8 cellular contexts compared by ENCODE assay signal in genomic region chr17:7204335-7204734, GRCh38. TPM values are rescaled to one million over a fixed set of nuclear protein-coding genes. Genes with fewer than 3 reads are reported as not detected.
DNase-seq lines count a peak whose midpoint lies in the region; ATAC-seq and TF ChIP-seq lines count a peak whose summit lies in the region.

No MANE protein-coding gene starts in this region.

- ATAC-seq in SK-N-SH treated with all-trans-retinoic acid at 6 μM for 48 hours (no peak), GM21526 (IDR thresholded peaks at IDR 0.05; ENCODE audit: low FRiP score, unreplicated experiment) (no peak)

- no peak for TF ChIP-seq EP300 in SK-N-SH (IDR thresholded peaks at IDR 0.05; ENCODE audit: borderline replicate concordance in 1 of 2, low read depth in 1 of 2, low read length in 1 of 2)

- H3K4me1 ChIP-seq in SK-N-SH (ENCODE audit: control insufficient read depth in 1 of 2, insufficient read depth in 2 of 2, low read depth in 1 of 2, low read length in 1 of 2), result peaks cover 0 to 13% of the 10 kb centered on the region in 2 experiments; a peak in 2 of 4 replicates
- peaks cover 13% of the 10 kb centered on the region; the same call in 1 of the 2 replicates for H3K4me1 ChIP-seq in iPS-20b (ENCODE audit: insufficient read depth, low read length)

- H2AFZ ChIP-seq in SK-N-SH (ENCODE audit: low read depth), result no peak overlapping the region

- peak overlapping the region; percentile 39 to 47; a peak in 3 of 4 replicates for H3K4me3 ChIP-seq in SK-N-SH (ENCODE audit: low read depth in 2 of 2, low read length in 1 of 2)
- H3K4me3 ChIP-seq in iPS-20b (ENCODE audit: low read length), result peak overlapping the region; percentile 66; the same call in 1 of the 2 replicates

- WGBS in SK-N-SH (ENCODE audit: low lambda C conversion rate), result 64% methylated on average over 15 of the region's 15 CpGs

- POLR2A ChIA-PET in SK-N-SH (lab: Yijun Ruan, JAX), result interaction anchor here (1.1 kb wide), 1 partner anchor 15 kb away, joined by 3 read pairs; the partner anchor contains the start of genes ACADVL and DLG4

- H3K36me3 ChIP-seq in SK-N-SH (replicated peaks in 1 of 2; ENCODE audit: control insufficient read depth in 1 of 2, insufficient read depth in 2 of 2, low read length in 1 of 2) (peaks cover 20 to 28% of the 10 kb centered on the region in 2 experiments), iPS-20b (ENCODE audit: insufficient read depth, low read depth, low read length) (peaks cover 38% of the 10 kb centered on the region)

- H3K79me2 ChIP-seq in SK-N-SH (ENCODE audit: insufficient read depth), result peaks cover 15% of the 10 kb centered on the region

- CTCF ChIA-PET in SK-N-SH (lab: Yijun Ruan, JAX), result interaction anchor here (0.8 to 2.4 kb wide), 6 partner anchors 10 to 159 kb away, joined by 3 to 10 read pairs (median 4); no protein-coding TSS in a partner anchor

- DNase-seq in SK-N-SH, result peak; percentile 74
- DNase-seq in activated gamma-delta T cell (lab: John Stamatoyannopoulos, UW), result peak; percentile 32
- peak in 2 of 49 donors; percentile 46 to 56 for DNase-seq in substantia nigra (lab: John Stamatoyannopoulos, UW)
- DNase-seq in NCI-H345 treated with DMSO at 0.1 percent for 48 hours (lab: John Stamatoyannopoulos, UW; ENCODE audit: unreplicated experiment), result no peak
- no peak for DNase-seq in stimulated activated CD4-positive, alpha-beta T cell treated with anti-CD3 and anti-CD28 coated beads, Interleukin-2, amount 100 ng/mL, for 24 hours

- H4K20me1 ChIP-seq in SK-N-SH (ENCODE audit: insufficient read depth), result peaks cover 12% of the 10 kb centered on the region; the same call in 1 of the 2 replicates

- no peak for TF ChIP-seq CTCF in SK-N-SH (IDR thresholded peaks at IDR 0.05)

- H3K27me3 ChIP-seq in SK-N-SH (ENCODE audit: insufficient read depth), result no peaks in the 10 kb centered on the region
- H3K27me3 ChIP-seq in iPS-20b (ENCODE audit: insufficient read depth, low read length), result no peaks in the 10 kb centered on the region

- H3F3A ChIP-seq in SK-N-SH (replicated peaks; ENCODE audit: insufficient read depth), result peaks cover 10% of the 10 kb centered on the region

- no peaks in the 10 kb centered on the region for H3K9me3 ChIP-seq in SK-N-SH
- H3K9me3 ChIP-seq in iPS-20b (ENCODE audit: insufficient read depth, low read depth, low read length), result no peaks in the 10 kb centered on the region

- H3K9me2 ChIP-seq in SK-N-SH, result no peaks in the 10 kb centered on the region

- TF ChIP-seq RAD21 in SK-N-SH (IDR thresholded peaks at IDR 0.05; ENCODE audit: low read length), result no peak

- H3K27ac ChIP-seq in SK-N-SH (ENCODE audit: low read depth in 2 of 2, low read length in 1 of 2), result peak overlapping the region; percentile 34 to 91
- H3K27ac ChIP-seq in iPS-20b (ENCODE audit: low read length), result peak overlapping the region; percentile 66
- peak overlapping the region; percentile 66 for H3K27ac ChIP-seq in substantia nigra (ENCODE audit: low read depth, low read length, poor library complexity, severe bottlenecking)

- H3K9ac ChIP-seq in SK-N-SH (peak overlapping the region; percentile 53), iPS-20b (ENCODE audit: low read depth, low read length) (peak overlapping the region; percentile 32; the same call in 1 of the 2 replicates)

- peak overlapping the region; percentile 79 for H3K4me2 ChIP-seq in SK-N-SH

TF ChIP-seq in SK-N-SH, 30 proteins besides CTCF, POLR2A, EP300 and RAD21 (continues in another document):
- TF ChIP-seq EZH2phosphoT487 (IDR thresholded peaks at IDR 0.05; ENCODE audit: borderline replicate concordance, low read depth) (no peak), FOSL2 (IDR thresholded peaks at IDR 0.05; ENCODE audit: borderline replicate concordance, low read depth) (no peak), TAF1 (IDR thresholded peaks at IDR 0.05; ENCODE audit: borderline replicate concordance, low read depth, low read length) (no peak), ELF1 (IDR thresholded peaks at IDR 0.05) (no peak)
- TF ChIP-seq, protein P1, sequence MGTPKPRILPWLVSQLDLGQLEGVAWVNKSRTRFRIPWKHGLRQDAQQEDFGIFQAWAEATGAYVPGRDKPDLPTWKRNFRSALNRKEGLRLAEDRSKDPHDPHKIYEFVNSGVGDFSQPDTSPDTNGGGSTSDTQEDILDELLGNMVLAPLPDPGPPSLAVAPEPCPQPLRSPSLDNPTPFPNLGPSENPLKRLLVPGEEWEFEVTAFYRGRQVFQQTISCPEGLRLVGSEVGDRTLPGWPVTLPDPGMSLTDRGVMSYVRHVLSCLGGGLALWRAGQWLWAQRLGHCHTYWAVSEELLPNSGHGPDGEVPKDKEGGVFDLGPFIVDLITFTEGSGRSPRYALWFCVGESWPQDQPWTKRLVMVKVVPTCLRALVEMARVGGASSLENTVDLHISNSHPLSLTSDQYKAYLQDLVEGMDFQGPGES (IDR thresholded peaks at IDR 0.05; ENCODE audit: low read depth, low read length), result no peak
- TF ChIP-seq, protein P2, sequence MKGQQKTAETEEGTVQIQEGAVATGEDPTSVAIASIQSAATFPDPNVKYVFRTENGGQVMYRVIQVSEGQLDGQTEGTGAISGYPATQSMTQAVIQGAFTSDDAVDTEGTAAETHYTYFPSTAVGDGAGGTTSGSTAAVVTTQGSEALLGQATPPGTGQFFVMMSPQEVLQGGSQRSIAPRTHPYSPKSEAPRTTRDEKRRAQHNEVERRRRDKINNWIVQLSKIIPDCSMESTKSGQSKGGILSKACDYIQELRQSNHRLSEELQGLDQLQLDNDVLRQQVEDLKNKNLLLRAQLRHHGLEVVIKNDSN (IDR thresholded peaks at IDR 0.05; ENCODE audit: borderline replicate concordance, low read depth), result no peak
- TF ChIP-seq, protein P3, sequence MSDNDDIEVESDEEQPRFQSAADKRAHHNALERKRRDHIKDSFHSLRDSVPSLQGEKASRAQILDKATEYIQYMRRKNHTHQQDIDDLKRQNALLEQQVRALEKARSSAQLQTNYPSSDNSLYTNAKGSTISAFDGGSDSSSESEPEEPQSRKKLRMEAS (IDR thresholded peaks at IDR 0.05; ENCODE audit: low read depth), result no peak

TF ChIP-seq in SK-N-SH treated with all-trans-retinoic acid at 6 μM for 48 hours, 23 proteins besides CTCF, POLR2A, EP300 and RAD21 (continues in another document):
- TF ChIP-seq RARB (CRISPR knock-in tag; IDR thresholded peaks at IDR 0.05) (no peak), ARNTL (CRISPR knock-in tag; IDR thresholded peaks at IDR 0.05; ENCODE audit: borderline replicate concordance, low read depth) (no peak), ESRRG (CRISPR knock-in tag; IDR thresholded peaks at IDR 0.05) (no peak), ZFP30 (CRISPR knock-in tag; IDR thresholded peaks at IDR 0.05) (no peak), TSHZ2 (CRISPR knock-in tag; IDR thresholded peaks at IDR 0.05) (no peak), ZC3H10 (CRISPR knock-in tag; IDR thresholded peaks at IDR 0.05) (no peak), SNAI2 (CRISPR knock-in tag; IDR thresholded peaks at IDR 0.05) (no peak), ISL1 (CRISPR knock-in tag; IDR thresholded peaks at IDR 0.05) (no peak)
- TF ChIP-seq, protein P4, sequence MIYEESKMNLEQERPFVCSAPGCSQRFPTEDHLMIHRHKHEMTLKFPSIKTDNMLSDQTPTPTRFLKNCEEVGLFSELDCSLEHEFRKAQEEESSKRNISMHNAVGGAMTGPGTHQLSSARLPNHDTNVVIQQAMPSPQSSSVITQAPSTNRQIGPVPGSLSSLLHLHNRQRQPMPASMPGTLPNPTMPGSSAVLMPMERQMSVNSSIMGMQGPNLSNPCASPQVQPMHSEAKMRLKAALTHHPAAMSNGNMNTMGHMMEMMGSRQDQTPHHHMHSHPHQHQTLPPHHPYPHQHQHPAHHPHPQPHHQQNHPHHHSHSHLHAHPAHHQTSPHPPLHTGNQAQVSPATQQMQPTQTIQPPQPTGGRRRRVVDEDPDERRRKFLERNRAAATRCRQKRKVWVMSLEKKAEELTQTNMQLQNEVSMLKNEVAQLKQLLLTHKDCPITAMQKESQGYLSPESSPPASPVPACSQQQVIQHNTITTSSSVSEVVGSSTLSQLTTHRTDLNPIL (CRISPR knock-in tag; IDR thresholded peaks at IDR 0.05; ENCODE audit: low read depth), result no peak

RNA-seq across cellular contexts. Expression of gene DLG4, which starts 15.3 kb away (rescaled TPM):
- 22.1 and 30.5 TPM in 2 replicates for polyA plus RNA-seq in SK-N-SH (2012; rRNA removed)
- polyA plus RNA-seq in SK-N-SH (2012; cell fraction: cytosol; rRNA removed), result 14.0 and 19.9 TPM in 2 replicates
- 74.2 and 83.3 TPM in 2 replicates for polyA plus RNA-seq in SK-N-SH (2012; cell fraction: nucleus; rRNA removed)

RNA-seq across cellular contexts. Expression of gene ACADVL, which starts 15.4 kb away (rescaled TPM):
- 635 and 796 TPM in 2 replicates for polyA plus RNA-seq in SK-N-SH (2012; rRNA removed)
- 137 and 176 TPM in 2 replicates for polyA plus RNA-seq in SK-N-SH (2012; cell fraction: cytosol; rRNA removed)
- polyA plus RNA-seq in SK-N-SH (2012; cell fraction: nucleus; rRNA removed), result 6,138 and 6,607 TPM in 2 replicates

RNA-seq across cellular contexts. Expression of gene ASGR1, which starts 25.2 kb away (rescaled TPM):
- polyA plus RNA-seq in SK-N-SH (2012; rRNA removed), result 2.0 and 2.1 TPM in 2 replicates
- polyA plus RNA-seq in SK-N-SH (2012; cell fraction: cytosol; rRNA removed), result 0.46 and 0.73 TPM in 2 replicates
- 14.5 and 19.7 TPM in 2 replicates for polyA plus RNA-seq in SK-N-SH (2012; cell fraction: nucleus; rRNA removed)

RNA-seq across cellular contexts. Expression of gene DVL2, which starts 30.0 kb away (rescaled TPM):
- 6.9 and 8.3 TPM in 2 replicates for polyA plus RNA-seq in SK-N-SH (2012; rRNA removed)
- 4.9 and 7.1 TPM in 2 replicates for polyA plus RNA-seq in SK-N-SH (2012; cell fraction: cytosol; rRNA removed)
- 17.8 and 26.4 TPM in 2 replicates for polyA plus RNA-seq in SK-N-SH (2012; cell fraction: nucleus; rRNA removed)

RNA-seq across cellular contexts. Expression of gene PHF23, which starts 34.9 kb away (rescaled TPM):
- 53.3 and 58.5 TPM in 2 replicates for polyA plus RNA-seq in SK-N-SH (2012; rRNA removed)
- 47.9 and 57.2 TPM in 2 replicates for polyA plus RNA-seq in SK-N-SH (2012; cell fraction: cytosol; rRNA removed)
- polyA plus RNA-seq in SK-N-SH (2012; cell fraction: nucleus; rRNA removed), result 45.2 and 50.5 TPM in 2 replicates

Comparison
In these comparisons a context has a peak if more than half of its experiments do, and no peak if none do; other contexts are left out.
1. DNase-seq: peak in SK-N-SH (single experiment) and activated gamma-delta T cell (single experiment); none in NCI-H345 treated with DMSO at 0.1 percent for 48 hours (single experiment) and stimulated activated CD4-positive, alpha-beta T cell treated with anti-CD3 and anti-CD28 coated beads, Interleukin-2, amount 100 ng/mL, for 24 hours (0 of 2).
2. Peak in every context shown above with its lines, with median percentiles within 50 percentile points of each other: H3K27ac ChIP-seq.